ENCODE assay signal across 8 cellular contexts in genomic region chr16:21626659-21627277, GRCh38. TPM values are rescaled to one million over a fixed set of nuclear protein-coding genes. Genes with fewer than 3 reads are reported as not detected.
DNase-seq lines count a peak whose midpoint lies in the region; ATAC-seq and TF ChIP-seq lines count a peak whose summit lies in the region.

No MANE protein-coding gene starts in this region.

- H3K4me1 ChIP-seq in PC-9 (replicated peaks; ENCODE audit: insufficient read depth): peaks cover 71% of the 10 kb centered on the region

- peaks cover 5% of the 10 kb centered on the region; the same call in 1 of the 2 replicates for H3K9me3 ChIP-seq in PC-9 (ENCODE audit: insufficient read depth, low read depth)

- TF ChIP-seq CTCF in PC-9 (conservative IDR thresholded peaks at IDR 0.05) (no peak), nephron (IDR thresholded peaks at IDR 0.05; ENCODE audit: unreplicated experiment in 3 of 3) (no peak)

- H3K4me2 ChIP-seq in PC-9: peak overlapping the region; percentile 92

- no peaks in the 10 kb centered on the region for H3K27me3 Mint-ChIP-seq in nephron (ENCODE audit: low read depth)

- H3K9me3 Mint-ChIP-seq in nephron: no peaks in the 10 kb centered on the region

- H4K20me1 ChIP-seq in PC-9 (ENCODE audit: insufficient read depth): no peaks in the 10 kb centered on the region

- H3K36me3 ChIP-seq in PC-9 (ENCODE audit: low read depth): peaks cover 43% of the 10 kb centered on the region

- no peaks in the 10 kb centered on the region for H3K9me2 ChIP-seq in PC-9 (ENCODE audit: insufficient read depth)

- POLR2A ChIA-PET in PC-9 (lab: Charles Lee; ENCODE audit: unreplicated experiment): interaction anchor here (0.5 kb wide), 1 partner anchor 645 kb away, joined by 5 read pairs; no protein-coding TSS in a partner anchor

- DNase-seq in ELR (ENCODE audit: low read depth): peak; percentile 95
- peak; percentile 34 to 95 for DNase-seq in PC-9
- peak; percentile 81 for DNase-seq in dermis blood vessel endothelial cell
- DNase-seq in NCI-H446 treated with DMSO at 0.1 percent for 48 hours (lab: John Stamatoyannopoulos, UW): no peak
- DNase-seq in NCI-H345 treated with DMSO at 0.1 percent for 48 hours (lab: John Stamatoyannopoulos, UW; ENCODE audit: unreplicated experiment): no peak

- H3K4me3 Mint-ChIP-seq in nephron: peak overlapping the region in 1 of 3 experiments; percentile 8

- BruUV-seq in PC-9 (replicated peaks; lab: Mats Ljungman, UMichigan): TSS peak; percentile 11

- peak overlapping the region; percentile 68 to 93 (median 70) for H3K27ac Mint-ChIP-seq in nephron

- H3K27me3 ChIP-seq in PC-9 (ENCODE audit: insufficient read depth, low read depth): no peaks in the 10 kb centered on the region

- H3K4me3 ChIP-seq in PC-9: peak overlapping the region; percentile 51; the same call in 1 of the 2 replicates

- peaks cover 86% of the 10 kb centered on the region for H3F3A ChIP-seq in PC-9 (ENCODE audit: insufficient read depth, low read depth)

- ATAC-seq in HG03196 (IDR thresholded peaks at IDR 0.05; ENCODE audit: unreplicated experiment) (no peak), HG03139 (IDR thresholded peaks at IDR 0.05; ENCODE audit: unreplicated experiment) (no peak)

- peaks cover 45% of the 10 kb centered on the region for H3K79me2 ChIP-seq in PC-9 (ENCODE audit: low read depth)

- peak overlapping the region; percentile 100 for H3K27ac ChIP-seq in PC-9

- CTCF ChIA-PET in PC-9 (lab: Charles Lee): interaction anchor here (0.6 kb wide), 1 partner anchor 14 kb away, joined by 6 read pairs; no protein-coding TSS in a partner anchor

- peaks cover 11% of the 10 kb centered on the region for H3K4me1 Mint-ChIP-seq in nephron

- peak overlapping the region; percentile 79 for H2AFZ ChIP-seq in PC-9

- intact Hi-C loops in PC-9 (cut with micrococcal nuclease; ENCODE audit: unreplicated experiment): no loop called here

- H3K36me3 Mint-ChIP-seq in nephron (ENCODE audit: low read depth): peaks cover 90% of the 10 kb centered on the region

RNA-seq across cellular contexts. Expression of gene IGSF6, which starts 25.6 kb away (rescaled TPM):
- not detected in 2 replicates for total RNA-seq in PC-9 (2021)
- total RNA-seq in dermis blood vessel endothelial cell: not detected in 2 replicates

RNA-seq across cellular contexts. Expression of gene METTL9, which starts 27.4 kb away (rescaled TPM):
- 136 and 151 TPM in 2 replicates for total RNA-seq in PC-9 (2021)
- total RNA-seq in dermis blood vessel endothelial cell: 200 and 265 TPM in 2 replicates

RNA-seq across cellular contexts. Expression of gene OTOA, which starts 37.0 kb away (rescaled TPM):
- total RNA-seq in PC-9 (2021): not detected in 2 replicates
- 0.09 TPM in 1 of 2 replicates, not detected in the other for total RNA-seq in dermis blood vessel endothelial cell

Comparison
In these comparisons a context has a peak if more than half of its experiments do, and no peak if none do; other contexts are left out.
1. DNase-seq: peak in ELR (single experiment), PC-9 (2 of 2) and dermis blood vessel endothelial cell (single experiment); none in NCI-H446 treated with DMSO at 0.1 percent for 48 hours (single experiment) and NCI-H345 treated with DMSO at 0.1 percent for 48 hours (single experiment).